ENCODE assay signal across 1 cellular context in genomic region chr12:110501722-110502448, GRCh38.
A peak's percentile ranks its signal among the peaks of the same experiment; 100 is the strongest.
TF ChIP-seq lines count a peak whose summit lies in the region.

Gene RAD9B (plus strand): TSS chr12:110502331. CDS start chr12:110502338, 7 bp downstream.
Gene VPS29 (minus strand): TSS chr12:110502111. CDS start chr12:110502051, 60 bp downstream.

TF ChIP-seq in HEK293, 187 proteins besides CTCF, POLR2A, EP300 and RAD21 (continued from another document and continues in another):
- no peak; the same call in 1 of the 2 replicates for TF ChIP-seq ZNF148 (tag by site-specific recombination; IDR thresholded peaks at IDR 0.05; ENCODE audit: borderline replicate concordance)
- TF ChIP-seq TSHZ1 (tag by site-specific recombination; IDR thresholded peaks at IDR 0.05; ENCODE audit: borderline replicate concordance) = no peak
- no peak for TF ChIP-seq ZNF341 (tag by site-specific recombination; IDR thresholded peaks at IDR 0.05; ENCODE audit: low read depth)
- TF ChIP-seq ZNF692 (tag by site-specific recombination; IDR thresholded peaks at IDR 0.05) = peak; percentile 91
- TF ChIP-seq PRDM4 (tag by site-specific recombination; IDR thresholded peaks at IDR 0.05) = peak; percentile 25; the same call in 1 of the 2 replicates
- TF ChIP-seq ZNF571 (tag by site-specific recombination; IDR thresholded peaks at IDR 0.05) = no peak
- TF ChIP-seq GLIS2 (tag by site-specific recombination; IDR thresholded peaks at IDR 0.05) = peak; percentile 98
- TF ChIP-seq BCL11A (tag by site-specific recombination; IDR thresholded peaks at IDR 0.05; ENCODE audit: low read depth) = peak; percentile 63; the same call in 1 of the 2 replicates
- TF ChIP-seq ZBTB21 (tag by site-specific recombination; IDR thresholded peaks at IDR 0.05) = peak; percentile 70
- TF ChIP-seq ZNF24 (tag by site-specific recombination; IDR thresholded peaks at IDR 0.05) = peak; percentile 92
- no peak; the same call in 1 of the 2 replicates for TF ChIP-seq PRDM6 (tag by site-specific recombination; IDR thresholded peaks at IDR 0.05)
- peak; percentile 47; the same call in 1 of the 2 replicates for TF ChIP-seq KLF17 (tag by site-specific recombination; IDR thresholded peaks at IDR 0.05)
- TF ChIP-seq ZNF610 (tag by site-specific recombination; IDR thresholded peaks at IDR 0.05; ENCODE audit: borderline replicate concordance) = peak; percentile 94
- 0 out of 2 replicates have a peak, but pooled peaks have one; percentile 13 for TF ChIP-seq ZNF239 (tag by site-specific recombination; IDR thresholded peaks at IDR 0.05)
- TF ChIP-seq ZNF629 (tag by site-specific recombination; IDR thresholded peaks at IDR 0.05) = peak; percentile 72
- 0 out of 2 replicates have a peak, but pooled peaks have one; percentile 15 for TF ChIP-seq ZBTB44 (tag by site-specific recombination; IDR thresholded peaks at IDR 0.05)
- TF ChIP-seq ZNF223 (tag by site-specific recombination; IDR thresholded peaks at IDR 0.05) = no peak
- TF ChIP-seq OVOL3 (tag by site-specific recombination; IDR thresholded peaks at IDR 0.05) = peak; percentile 60; the same call in 1 of the 2 replicates
- no peak for TF ChIP-seq ZNF664 (tag by site-specific recombination; IDR thresholded peaks at IDR 0.05)
- no peak for TF ChIP-seq ZNF155 (tag by site-specific recombination; IDR thresholded peaks at IDR 0.05)
- peak; percentile 27; the same call in 1 of the 2 replicates for TF ChIP-seq ZNF660 (tag by site-specific recombination; IDR thresholded peaks at IDR 0.05)
- TF ChIP-seq ZNF513 (tag by site-specific recombination; IDR thresholded peaks at IDR 0.05) = peak; percentile 19
- peak; percentile 80 for TF ChIP-seq ZBTB26 (tag by site-specific recombination; optimal IDR thresholded peaks at IDR 0.05)
- 0 out of 2 replicates have a peak, but pooled peaks have one; percentile 17 for TF ChIP-seq ZSCAN23 (tag by site-specific recombination; IDR thresholded peaks at IDR 0.05)
- no peak for TF ChIP-seq ZNF791 (tag by site-specific recombination; IDR thresholded peaks at IDR 0.05)
- TF ChIP-seq ZNF362 (tag by site-specific recombination; IDR thresholded peaks at IDR 0.05) = no peak
- TF ChIP-seq ZNF274 (IDR thresholded peaks at IDR 0.05; ENCODE audit: low read length) = no peak
- TF ChIP-seq ZNF274 (tag by site-specific recombination; IDR thresholded peaks at IDR 0.05; ENCODE audit: borderline replicate concordance) = no peak
- peak; percentile 93 for TF ChIP-seq PATZ1 (tag by site-specific recombination; IDR thresholded peaks at IDR 0.05)
- no peak for TF ChIP-seq ZNF426 (tag by site-specific recombination; IDR thresholded peaks at IDR 0.05)
